ENCODE assay signal across 8 cellular contexts in the genomic region with DNA sequence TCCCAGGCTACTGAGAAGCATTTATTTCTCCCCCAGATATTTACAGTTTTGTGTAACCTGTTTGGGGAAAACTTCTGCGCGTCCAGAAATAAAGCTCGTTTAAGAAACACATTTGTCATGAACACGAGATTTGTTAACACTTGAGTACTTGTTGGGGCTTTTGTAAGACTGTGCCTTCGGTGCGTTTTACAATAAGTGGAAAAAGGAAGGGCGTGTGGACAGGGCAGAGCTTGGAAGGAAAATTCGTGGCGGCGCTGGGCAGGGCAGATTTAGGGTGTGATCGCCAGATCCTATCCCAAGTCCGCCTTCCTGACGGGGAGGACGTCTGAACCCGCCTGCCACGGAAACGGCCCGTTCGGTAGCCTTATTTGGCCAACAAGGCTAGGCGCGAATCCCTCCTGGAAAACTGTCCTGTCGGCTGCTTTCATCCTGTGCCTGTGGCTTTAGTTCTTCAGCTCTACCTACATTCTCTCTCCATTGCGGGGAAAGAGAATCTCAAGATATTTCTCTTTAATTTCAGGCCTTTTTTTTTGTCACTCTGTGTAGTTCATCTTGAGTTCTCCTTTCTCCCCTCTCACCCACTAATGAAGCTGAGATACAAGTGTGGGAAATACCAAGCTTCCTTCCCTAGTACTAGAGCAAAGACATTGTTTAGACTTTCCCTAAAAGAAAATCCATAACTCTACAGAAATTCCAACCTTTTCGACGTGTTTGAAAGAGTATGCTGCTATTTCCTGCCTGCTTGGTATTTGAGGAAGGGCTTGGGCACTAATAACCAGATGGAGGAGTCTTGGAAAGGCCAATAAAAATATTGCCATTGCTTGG. TPM values are rescaled to one million over a fixed set of nuclear protein-coding genes. Genes with fewer than 3 reads are reported as not detected.
DNase-seq lines count a peak whose midpoint lies in the region; TF ChIP-seq lines count a peak whose summit lies in the region.

No MANE protein-coding gene starts in this region.

- H3K4me3 Mint-ChIP-seq in H9, result peak overlapping the region; percentile 88 to 89

- H3K27ac Mint-ChIP-seq in H9, result peak overlapping the region in 1 of 3 experiments; percentile 98; a peak in 3 of 7 replicates

- H3K23ac ChIP-seq in H9 (ENCODE audit: insufficient read length, low read depth, low read length), result no peak overlapping the region

- no peaks in the 10 kb centered on the region for H4K20me1 ChIP-seq in H9 (ENCODE audit: control insufficient read depth, insufficient read depth, insufficient read length)
- H4K20me1 ChIP-seq in fibroblast of lung (ENCODE audit: control insufficient read depth, extremely low read depth, insufficient read depth, low read length), result peaks cover 2% of the 10 kb centered on the region

- H2BK15ac ChIP-seq in H9 (ENCODE audit: low read depth, low read length), result no peak overlapping the region

- H2AFZ ChIP-seq in H9 (ENCODE audit: low read length) (no peak overlapping the region), fibroblast of lung (ENCODE audit: low read length) (peak overlapping the region; percentile 43)

- H3K9ac ChIP-seq in H9 (ENCODE audit: extremely low read depth, insufficient read length, low read length), result peak overlapping the region; percentile 78
- peak overlapping the region; percentile 90 for H3K9ac ChIP-seq in fibroblast of lung (ENCODE audit: insufficient read depth, low read length)
- peak overlapping the region; percentile 91 for H3K9ac ChIP-seq in muscle layer of colon (ENCODE audit: low read length)

- no CpG with 5 or more reads among the region's 25 CpGs for WGBS in H9 (ENCODE audit: extremely low coverage, insufficient read length, low lambda C conversion rate)

- H3K9me3 Mint-ChIP-seq in H9, result no peaks in the 10 kb centered on the region; a peak in 1 of 5 replicates

- no peak overlapping the region for H4K8ac ChIP-seq in H9 (replicated peaks; ENCODE audit: insufficient read length, low read depth, low read length)

- H3K56ac ChIP-seq in H9 (ENCODE audit: insufficient read length, low read depth, low read length), result no peak overlapping the region

- intact Hi-C loops in tibial artery (cut with DNase I; ENCODE audit: low total_unique reads), result loop anchor here (5.0 to 10.0 kb wide), 2 partner anchors 45 to 52 kb away; no protein-coding TSS in a partner anchor

- H3K4me1 Mint-ChIP-seq in H9, result peaks cover 32 to 33% of the 10 kb centered on the region in 2 experiments

- H3K4me2 ChIP-seq in H9 (ENCODE audit: insufficient read depth, insufficient read length, low read length), result peak overlapping the region; percentile 83
- H3K4me2 ChIP-seq in fibroblast of lung (ENCODE audit: extremely low read depth, insufficient read depth, low read length), result peak overlapping the region; percentile 70

- peaks cover 9% of the 10 kb centered on the region for H3K23me2 ChIP-seq in H9 (ENCODE audit: insufficient read length, low read depth, low read length, poor library complexity, severe bottlenecking)

- H3K27me3 ChIP-seq in H9 (ENCODE audit: insufficient read depth, low read length), result no peaks in the 10 kb centered on the region
- no peaks in the 10 kb centered on the region for H3K27me3 ChIP-seq in fibroblast of lung (ENCODE audit: control insufficient read depth, insufficient read depth, low read length)
- no peaks in the 10 kb centered on the region for H3K27me3 ChIP-seq in muscle layer of colon (ENCODE audit: control insufficient read depth in 1 of 2, insufficient read depth in 2 of 2, low read length in 2 of 2)
- H3K27me3 ChIP-seq in tibial artery, result no peaks in the 10 kb centered on the region

- no peak overlapping the region for H3K27ac ChIP-seq in H9 (ENCODE audit: insufficient read length, low read depth, low read length)
- H3K27ac ChIP-seq in fibroblast of lung (ENCODE audit: insufficient read depth, low read length), result peak overlapping the region; percentile 87
- peak overlapping the region; percentile 99 for H3K27ac ChIP-seq in muscle layer of colon (ENCODE audit: low read depth, low read length)
- H3K27ac ChIP-seq in tibial artery, result peak overlapping the region; percentile 95 to 96

- H4K91ac ChIP-seq in H9 (ENCODE audit: insufficient read length, low read depth, low read length), result no peak overlapping the region

- no peak for TF ChIP-seq CTCF in H9 (conservative IDR thresholded peaks at IDR 0.05)
- TF ChIP-seq CTCF in fibroblast of lung (conservative IDR thresholded peaks at IDR 0.05 in 1 of 2, IDR thresholded peaks at IDR 0.05 in 1 of 2; ENCODE audit: low read depth in 1 of 2, low read length in 2 of 2), result no peak
- TF ChIP-seq CTCF in tibial artery (IDR thresholded peaks at IDR 0.05), result no peak

- no peak overlapping the region for H2BK5ac ChIP-seq in H9 (ENCODE audit: insufficient read length, low read length)

- H3K36me3 ChIP-seq in fibroblast of lung (ENCODE audit: control insufficient read depth, insufficient read depth, low read length), result peaks cover 3% of the 10 kb centered on the region
- no peaks in the 10 kb centered on the region for H3K36me3 ChIP-seq in muscle layer of colon (ENCODE audit: insufficient read depth, low read length)
- H3K36me3 ChIP-seq in tibial artery, result peaks cover 8 to 15% (median 10%) of the 10 kb centered on the region in 3 donors

- H2BK120ac ChIP-seq in H9 (ENCODE audit: low read depth, low read length, poor library complexity, severe bottlenecking), result no peak overlapping the region

- H3K27me3 Mint-ChIP-seq in H9 (ENCODE audit: low read depth), result peaks cover 4% of the 10 kb centered on the region

- H3K9me3 ChIP-seq in H9 (ENCODE audit: control insufficient read depth, low read depth, low read length) (no peaks in the 10 kb centered on the region), fibroblast of lung (ENCODE audit: control insufficient read depth, insufficient read depth, low read depth, low read length) (no peaks in the 10 kb centered on the region), muscle layer of colon (ENCODE audit: low read length) (no peaks in the 10 kb centered on the region), tibial artery (no peaks in the 10 kb centered on the region)

- H3K18ac ChIP-seq in H9 (ENCODE audit: insufficient read length, low read depth, low read length), result peak overlapping the region; percentile 2

- peak overlapping the region; percentile 95; the same call in 1 of the 2 replicates for H3K14ac ChIP-seq in H9 (ENCODE audit: insufficient read depth, low read length)

- H2BK20ac ChIP-seq in H9 (ENCODE audit: low read depth, low read length, poor library complexity, severe bottlenecking), result no peak overlapping the region

- H3K4ac ChIP-seq in H9 (ENCODE audit: low read depth, low read length), result no peak overlapping the region

- H4K5ac ChIP-seq in H9 (ENCODE audit: insufficient read length, low read depth, low read length), result no peak overlapping the region

- H3K4me3 ChIP-seq in fibroblast of lung (replicated peaks in 1 of 4; ENCODE audit: control extremely low read depth in 1 of 4, insufficient read depth in 1 of 4, low read depth in 3 of 4, low read length in 4 of 4), result peak overlapping the region; percentile 88 to 98 (median 92)
- H3K4me3 ChIP-seq in muscle layer of colon (ENCODE audit: low read depth in 1 of 2, low read length in 2 of 2), result peak overlapping the region; percentile 90 to 95
- H3K4me3 ChIP-seq in tibial artery, result peak overlapping the region; percentile 80 to 81

- H3T11ph ChIP-seq in H9 (ENCODE audit: low read length), result no peak overlapping the region

- DNase-seq in G401 (ENCODE audit: low spot score), result peak; percentile 20
- peak; percentile 78 for DNase-seq in H9
- peak; percentile 29 to 43 for DNase-seq in NCI-H446 (lab: John Stamatoyannopoulos, UW)
- DNase-seq in activated T-cell treated with anti-CD3 and anti-CD28 coated beads for 48 hours (ENCODE audit: low read depth), result peak; percentile 6
- DNase-seq in fibroblast of lung (ENCODE audit: low read depth in 2 of 2), result peak; percentile 90
- peak; percentile 90 to 94 for DNase-seq in tibial artery
- no peak for DNase-seq in NCI-H2196 treated with DMSO at 0.1 percent for 48 hours (lab: John Stamatoyannopoulos, UW; ENCODE audit: unreplicated experiment)

- in situ Hi-C loops in G401 (cut with HindIII; ENCODE audit: low sequenced_read_pairs), result no loop called here

- H2AK5ac ChIP-seq in H9 (ENCODE audit: insufficient read length, low read length), result no peak overlapping the region

- peaks cover 1 to 10% (median 9%) of the 10 kb centered on the region in 3 experiments; a peak in 5 of 7 replicates for H3K36me3 Mint-ChIP-seq in H9 (ENCODE audit: insufficient read depth in 1 of 3, low read depth in 3 of 3)

- H2BK12ac ChIP-seq in H9 (ENCODE audit: insufficient read length, low read depth, low read length), result no peak overlapping the region

- peaks cover 5% of the 10 kb centered on the region for H3K4me1 ChIP-seq in H9 (ENCODE audit: insufficient read depth, low read length)
- peaks cover 3% of the 10 kb centered on the region for H3K4me1 ChIP-seq in fibroblast of lung (ENCODE audit: control insufficient read depth, extremely low read depth, insufficient read depth, low read length)
- peaks cover 14% of the 10 kb centered on the region for H3K4me1 ChIP-seq in muscle layer of colon (ENCODE audit: insufficient read depth, low read length)
- peaks cover 0 to 59% (median 17%) of the 10 kb centered on the region in 4 donors for H3K4me1 ChIP-seq in tibial artery

- H3K79me1 ChIP-seq in H9 (ENCODE audit: insufficient read depth, low read depth, low read length, poor library complexity, severe bottlenecking), result no peaks in the 10 kb centered on the region

- H3K79me2 ChIP-seq in H9 (ENCODE audit: insufficient read depth, low read length) (peaks cover 2% of the 10 kb centered on the region; the same call in 1 of the 2 replicates), fibroblast of lung (ENCODE audit: control insufficient read depth, insufficient read depth, low read length) (peaks cover 51% of the 10 kb centered on the region)

RNA-seq across cellular contexts. Expression of a gene that starts 0.9 kb away (rescaled TPM):
- 0.06 TPM in 1 of 2 replicates, not detected in the other for total RNA-seq in G401 (2014; rRNA removed; shearing (Covaris generic))
- total RNA-seq in H9 (2021) (57.7 and 58.0 TPM in 2 replicates), fibroblast of lung (24.9 and 28.4 TPM in 2 replicates)
- polyA plus RNA-seq in fibroblast of lung, result 74.4 and 113 TPM in 2 replicates
- 28.5 and 51.1 TPM in 2 replicates for polyA plus RNA-seq in fibroblast of lung (2012)
- polyA minus RNA-seq in fibroblast of lung (ENCODE audit: low replicate concordance), result 122 and 161 TPM in 2 replicates

Comparison
In these comparisons a context has a peak if more than half of its experiments do, and no peak if none do; other contexts are left out.
1. RNA of a gene that starts 0.9 kb away (total RNA-seq): 57.7 to 58.0 TPM in H9 and 24.9 to 28.4 TPM in fibroblast of lung; 0.06 TPM in G401; every median in the first group is over 10 times any median in the second.
2. Peak in every context shown above with its lines, with median percentiles within 50 percentile points of each other: H3K9ac ChIP-seq and H3K4me3 ChIP-seq.